1 cellular context compared by ENCODE assay signal in the genomic region with DNA sequence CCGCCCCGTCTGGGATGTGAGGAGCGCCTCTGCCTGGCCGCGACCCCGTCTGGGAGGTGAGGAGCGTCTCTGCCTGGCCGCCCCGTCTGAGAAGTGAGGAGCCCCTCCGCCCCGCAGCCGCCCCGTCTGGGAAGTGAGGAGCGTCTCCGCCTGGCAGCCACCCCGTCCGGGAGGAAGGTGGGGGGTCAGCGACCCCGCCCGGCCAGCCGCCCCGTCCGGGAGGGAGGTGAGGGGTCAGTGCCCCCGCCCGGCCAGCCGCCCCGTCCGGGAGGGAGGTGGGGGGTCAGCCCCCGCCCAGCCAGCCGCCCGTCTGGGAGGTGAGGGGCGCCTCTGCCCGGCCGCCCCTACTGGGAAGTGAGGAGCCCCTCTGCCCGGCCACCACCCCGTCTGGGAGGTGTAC. TPM values are rescaled to one million over a fixed set of nuclear protein-coding genes. Genes with fewer than 3 reads are reported as not detected.
"Had no signal": no experiment of that assay in that cellular context is flagged by ENCODE, and none has a peak within 500 bp of the region (broad histone marks: within the 10 kb centered on the region; RNA-seq: fewer than 3 reads in every experiment).

No MANE protein-coding gene starts in this region.

RNA-seq across cellular contexts. Expression of gene PDE6G, which starts 38.0 kb away (rescaled TPM):
- total RNA-seq: G401 had no signal
